ENCODE assay signal across 1 cellular context in genomic region chr14:71497645-71498086, GRCh38.
TF ChIP-seq lines count a peak whose summit lies in the region.

No MANE protein-coding gene starts in this region.

TF ChIP-seq in GM12878, 131 proteins besides CTCF, POLR2A, EP300 and RAD21 (continued from another document and continues in another):
- TF ChIP-seq ZBTB40 (IDR thresholded peaks at IDR 0.05; ENCODE audit: borderline replicate concordance) (no peak), STAT1 (conservative IDR thresholded peaks at IDR 0.05) (no peak), CEBPZ (IDR thresholded peaks at IDR 0.05; ENCODE audit: low read depth, low read length) (no peak), RAD51 (IDR thresholded peaks at IDR 0.05) (peak; percentile 60), GABPA (IDR thresholded peaks at IDR 0.05; ENCODE audit: low read depth) (peak; percentile 65; the same call in 1 of the 2 replicates), TAF1 (IDR thresholded peaks at IDR 0.05; ENCODE audit: borderline replicate concordance, low read depth, low read length) (no peak), PAX8 (IDR thresholded peaks at IDR 0.05) (no peak), IKZF1 (conservative IDR thresholded peaks at IDR 0.05) (peak; percentile 97), SUPT20H (IDR thresholded peaks at IDR 0.05; ENCODE audit: borderline replicate concordance, control insufficient read depth, low read depth, low read length) (no peak), ETV6 (conservative IDR thresholded peaks at IDR 0.05 in 1 of 2, IDR thresholded peaks at IDR 0.05 in 1 of 2; ENCODE audit: borderline replicate concordance in 1 of 2, low read depth in 1 of 2) (peak in 1 of 2 experiments; percentile 84; a peak in 2 of 4 replicates), FOS (IDR thresholded peaks at IDR 0.05; ENCODE audit: borderline replicate concordance, extremely low read depth, insufficient read length) (no peak), E4F1 (IDR thresholded peaks at IDR 0.05; ENCODE audit: borderline replicate concordance, partially characterized antibody) (no peak), MYC (IDR thresholded peaks at IDR 0.05; ENCODE audit: insufficient read depth, insufficient read length, insufficient replicate concordance, low read length, severe bottlenecking) (no peak), ZNF622 (IDR thresholded peaks at IDR 0.05) (no peak), KLF5 (IDR thresholded peaks at IDR 0.05; ENCODE audit: partially characterized antibody) (no peak), SPI1 (IDR thresholded peaks at IDR 0.05; ENCODE audit: borderline replicate concordance, insufficient read depth, low read depth, low read length) (peak; percentile 78; the same call in 1 of the 2 replicates), POLR2AphosphoS5 (IDR thresholded peaks at IDR 0.05; ENCODE audit: low read length) (no peak), TCF12 (IDR thresholded peaks at IDR 0.05; ENCODE audit: low read depth, low read length) (peak; percentile 98), HDGF (IDR thresholded peaks at IDR 0.05) (no peak), SREBF2 (IDR thresholded peaks at IDR 0.05; ENCODE audit: low read length) (no peak), RUNX3 (IDR thresholded peaks at IDR 0.05; ENCODE audit: low read length) (peak; percentile 96), ZBTB11 (CRISPR knock-in tag; IDR thresholded peaks at IDR 0.05) (no peak), PKNOX1 (IDR thresholded peaks at IDR 0.05) (peak; percentile 75), RFX5 (IDR thresholded peaks at IDR 0.05; ENCODE audit: low read depth, low read length) (no peak), IRF3 (IDR thresholded peaks at IDR 0.05) (no peak), CREM (IDR thresholded peaks at IDR 0.05; ENCODE audit: low read depth) (peak; percentile 93), CHD2 (IDR thresholded peaks at IDR 0.05; ENCODE audit: borderline replicate concordance, low read depth, low read length) (peak; percentile 56; the same call in 1 of the 2 replicates), MYB (IDR thresholded peaks at IDR 0.05; ENCODE audit: borderline replicate concordance, low read depth, low read length) (peak; percentile 90), TCF3 (IDR thresholded peaks at IDR 0.05; ENCODE audit: borderline replicate concordance, insufficient read depth, low read depth, low read length) (peak; percentile 98), KAT2A (conservative IDR thresholded peaks at IDR 0.05; ENCODE audit: control insufficient read depth, low read depth, low read length) (no peak), BRCA1 (IDR thresholded peaks at IDR 0.05; ENCODE audit: low read depth, low read length) (no peak), BCL11A (IDR thresholded peaks at IDR 0.05; ENCODE audit: low read depth, low read length) (peak; percentile 98), USF2 (IDR thresholded peaks at IDR 0.05; ENCODE audit: borderline replicate concordance, low read depth, low read length) (no peak), TBL1XR1 (IDR thresholded peaks at IDR 0.05; ENCODE audit: low read depth, low read length) (no peak), ATF2 (IDR thresholded peaks at IDR 0.05; ENCODE audit: low read length) (peak; percentile 98), RBBP5 (conservative IDR thresholded peaks at IDR 0.05) (no peak), CBFB (IDR thresholded peaks at IDR 0.05; ENCODE audit: low read depth) (no peak)
